ENCODE assay signal across 8 cellular contexts in the genomic region with DNA sequence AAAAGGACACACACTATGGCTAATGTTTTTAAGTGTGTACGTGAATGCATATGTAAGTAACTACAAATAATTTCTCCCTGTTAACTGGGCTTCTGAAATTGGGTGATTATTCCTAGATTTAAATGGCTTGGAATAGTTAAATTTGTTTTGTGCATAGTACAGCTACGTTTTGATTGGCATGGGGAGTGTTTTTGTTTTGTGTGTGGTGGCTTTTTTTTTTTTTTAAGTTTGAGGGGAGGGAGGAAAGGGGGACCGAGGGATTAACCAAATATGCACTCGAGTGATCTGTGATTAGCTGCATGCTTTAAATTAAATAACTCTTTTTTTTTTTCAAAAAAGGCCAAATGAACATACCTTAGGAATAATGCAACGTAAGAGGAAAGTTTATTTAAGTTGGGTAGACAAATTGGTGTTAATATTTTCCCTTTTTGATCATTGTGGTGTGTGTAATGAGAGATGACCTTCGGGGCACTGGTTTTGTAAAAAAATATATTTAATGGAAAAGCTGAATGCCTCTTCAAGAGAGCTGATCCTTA. TPM values are rescaled to one million over a fixed set of nuclear protein-coding genes. Genes with fewer than 3 reads are reported as not detected.
DNase-seq lines count a peak whose midpoint lies in the region; ATAC-seq and TF ChIP-seq lines count a peak whose summit lies in the region.

No MANE protein-coding gene starts in this region.

- no peak for ATAC-seq in GM21360 (IDR thresholded peaks at IDR 0.05; ENCODE audit: unreplicated experiment)

- TF ChIP-seq EP300 in esophagus muscularis mucosa (IDR thresholded peaks at IDR 0.05), result no peak

- H3K4me3 ChIP-seq in Peyer's patch (peak overlapping the region; percentile 61 to 93 (median 87)), esophagus muscularis mucosa (peak overlapping the region; percentile 81 to 91 (median 82)), prostate gland (peak overlapping the region; percentile 89 to 91)

- intact Hi-C loops in esophagus muscularis mucosa (cut with DNase I) (loop anchor here (5.0 kb wide), 1 partner anchor 195 kb away; no protein-coding TSS in a partner anchor), prostate gland (cut with DNase I) (loop anchor here (5.0 kb wide), 4 partner anchors 195 to 1035 kb away; no protein-coding TSS in a partner anchor), posterior vena cava (cut with DNase I) (no loop called here)

- H3K27me3 ChIP-seq in Peyer's patch (no peaks in the 10 kb centered on the region), esophagus muscularis mucosa (no peaks in the 10 kb centered on the region), prostate gland (replicated peaks; ENCODE audit: insufficient read depth) (no peaks in the 10 kb centered on the region)

- in situ Hi-C loops in G401 (cut with HindIII; ENCODE audit: low sequenced_read_pairs), result no loop called here

- no peak for TF ChIP-seq POLR2A in Peyer's patch (IDR thresholded peaks at IDR 0.05)
- TF ChIP-seq POLR2A in esophagus muscularis mucosa (IDR thresholded peaks at IDR 0.05; ENCODE audit: low read depth), result no peak
- TF ChIP-seq POLR2A in prostate gland (IDR thresholded peaks at IDR 0.05), result no peak

- H3K36me3 ChIP-seq in Peyer's patch, result no peaks in the 10 kb centered on the region
- no peaks in the 10 kb centered on the region for H3K36me3 ChIP-seq in esophagus muscularis mucosa
- H3K36me3 ChIP-seq in prostate gland, result no peaks in the 10 kb centered on the region

- WGBS in esophagus muscularis mucosa, result under 1% methylated on average over 6 of the region's 6 CpGs
- 0% methylated on average over 6 of the region's 6 CpGs for WGBS in prostate gland

- H3K27ac ChIP-seq in Peyer's patch, result peak overlapping the region; percentile 91 to 99 (median 95)
- peak overlapping the region; percentile 86 to 97 (median 94) for H3K27ac ChIP-seq in esophagus muscularis mucosa (replicated peaks in 1 of 4)
- peak overlapping the region; percentile 92 to 98 for H3K27ac ChIP-seq in prostate gland

- DNase-seq in G401 (ENCODE audit: low spot score) (peak; percentile 47), Peyer's patch (no peak), esophagus muscularis mucosa (ENCODE audit: extremely low spot score) (no peak), prostate gland (ENCODE audit: low spot score) (no peak), SKM-1 treated with dmso at 0.1 percent for 144 hours (lab: John Stamatoyannopoulos, UW; ENCODE audit: unreplicated experiment) (no peak), posterior vena cava (ENCODE audit: low spot score) (no peak), retina (no peak)

- H3K9me3 ChIP-seq in Peyer's patch, result no peaks in the 10 kb centered on the region
- H3K9me3 ChIP-seq in esophagus muscularis mucosa, result no peaks in the 10 kb centered on the region
- no peaks in the 10 kb centered on the region for H3K9me3 ChIP-seq in prostate gland

- no peak for TF ChIP-seq CTCF in Peyer's patch (IDR thresholded peaks at IDR 0.05)
- TF ChIP-seq CTCF in esophagus muscularis mucosa (IDR thresholded peaks at IDR 0.05), result no peak
- TF ChIP-seq CTCF in prostate gland (IDR thresholded peaks at IDR 0.05), result no peak

- H3K4me1 ChIP-seq in Peyer's patch, result peaks cover 0 to 29% (median 0%) of the 10 kb centered on the region in 4 donors
- peaks cover 29 to 52% (median 40%) of the 10 kb centered on the region in 4 donors for H3K4me1 ChIP-seq in esophagus muscularis mucosa
- peaks cover 4% of the 10 kb centered on the region for H3K4me1 ChIP-seq in prostate gland (replicated peaks)

RNA-seq across cellular contexts. Expression of a gene that starts 1.4 kb away (rescaled TPM):
- 5.7 and 6.0 TPM in 2 replicates for total RNA-seq in G401 (2014; rRNA removed; shearing (Covaris generic))
- total RNA-seq in Peyer's patch (10 to 100 TPM; 12.1 to 33.8 (median 17.0) TPM), esophagus muscularis mucosa (10 to 100 TPM in 1 of 4 donors, 1 to 10 TPM in 3; 5.8 to 10.4 (median 8.1) TPM), prostate gland (10 to 100 TPM in 1 of 2 donors, 1 to 10 TPM in 1; 7.7 to 35.4 TPM), posterior vena cava (1 to 10 TPM; 8.3 to 9.5 TPM)

Comparison
In these comparisons a context has a peak if more than half of its experiments do, and no peak if none do; other contexts are left out.
1. intact Hi-C loops: an anchor here in esophagus muscularis mucosa (5.0 kb wide) and prostate gland (5.0 kb wide); none called in posterior vena cava.